ENCODE assay signal across 11 cellular contexts in genomic region chr4:2942532-2943363, GRCh38. TPM values are rescaled to one million over a fixed set of nuclear protein-coding genes. Genes with fewer than 3 reads are reported as not detected.
DNase-seq lines count a peak whose midpoint lies in the region; ATAC-seq and TF ChIP-seq lines count a peak whose summit lies in the region.
"Had no signal": no experiment of that assay in that cellular context is flagged by ENCODE, and none has a peak within 500 bp of the region (broad histone marks: within the 10 kb centered on the region; RNA-seq: fewer than 3 reads in every experiment).

No MANE protein-coding gene starts in this region.

- peak; percentile 14 to 20 for ATAC-seq in activated naive CD4-positive, alpha-beta T cell treated with anti-CD3 and anti-CD28 coated beads, Interleukin-2, amount 50 U/mL, for 72 hours
- ATAC-seq in lower lobe of right lung (peak; percentile 68 to 80), GM21423 (IDR thresholded peaks at IDR 0.05; ENCODE audit: unreplicated experiment) (no peak)

- no peak for TF ChIP-seq CTCF in lower lobe of right lung (IDR thresholded peaks at IDR 0.05)

- peak; percentile 22 for DNase-seq in stimulated activated naive CD4-positive, alpha-beta T cell treated with Interleukin-2 at 50 U/mL for 16 hours (lab: John Stamatoyannopoulos, UW)
- no peak for DNase-seq in stimulated activated naive CD4-positive, alpha-beta T cell (lab: John Stamatoyannopoulos, UW)
- DNase-seq in activated naive CD4-positive, alpha-beta T cell treated with anti-CD3 and anti-CD28 coated beads, Interleukin-2, amount 50 U/mL, for 72 hours (ENCODE audit: low spot score in 2 of 2), result peak in 1 of 2 donors; percentile 54
- DNase-seq in lower lobe of right lung (peak; percentile 78), RPMI8226 (no peak), GOT3 (lab: John Stamatoyannopoulos, UW) (no peak)
- DNase-seq: hypothalamus, SIG-M5 had no signal

- H3K27ac ChIP-seq in lower lobe of right lung (peak overlapping the region; percentile 18), urinary bladder (ENCODE audit: low read depth) (peak overlapping the region; percentile 33)

- H3K27me3 ChIP-seq in lower lobe of right lung (ENCODE audit: low read depth), result no peaks in the 10 kb centered on the region
- H3K27me3 ChIP-seq: dorsolateral prefrontal cortex had no signal

- H3K4me1 ChIP-seq in lower lobe of right lung (no peaks in the 10 kb centered on the region), urinary bladder (ENCODE audit: insufficient read depth) (no peaks in the 10 kb centered on the region)

- no peaks in the 10 kb centered on the region for H3K9me3 ChIP-seq in lower lobe of right lung

- peaks cover 26 to 29% of the 10 kb centered on the region in 2 donors for H3K36me3 Mint-ChIP-seq in activated naive CD4-positive, alpha-beta T cell treated with anti-CD3 and anti-CD28 coated beads, Interleukin-2, amount 50 U/mL, for 72 hours

- H3K36me3 ChIP-seq in lower lobe of right lung, result peaks cover 98% of the 10 kb centered on the region
- H3K36me3 ChIP-seq in urinary bladder (ENCODE audit: insufficient read depth), result peaks cover 10% of the 10 kb centered on the region

- no peaks in the 10 kb centered on the region for H3K9me3 Mint-ChIP-seq in activated naive CD4-positive, alpha-beta T cell treated with anti-CD3 and anti-CD28 coated beads, Interleukin-2, amount 50 U/mL, for 72 hours

- no peak overlapping the region for H3K4me3 ChIP-seq in lower lobe of right lung
- no peak overlapping the region for H3K4me3 ChIP-seq in urinary bladder (ENCODE audit: low read depth, low read length)
- H3K4me3 ChIP-seq: dorsolateral prefrontal cortex had no signal

- peak overlapping the region; percentile 91 to 93 for H3K27ac Mint-ChIP-seq in activated naive CD4-positive, alpha-beta T cell treated with anti-CD3 and anti-CD28 coated beads, Interleukin-2, amount 50 U/mL, for 72 hours

- intact Hi-C loops in lower lobe of right lung (cut with DNase I), result no loop called here

- 79% methylated on average over 31 of the region's 31 CpGs for WGBS in urinary bladder

RNA-seq across cellular contexts. Expression of gene NOP14, which starts 20.5 kb away (rescaled TPM):
- total RNA-seq in activated naive CD4-positive, alpha-beta T cell treated with anti-CD3 and anti-CD28 coated beads, Interleukin-2, amount 50 U/mL, for 72 hours, result 10 to 100 TPM; 62.9 to 77.1 TPM
- total RNA-seq in lower lobe of right lung (20.7 TPM), urinary bladder (11.3 TPM)
- 17.0 TPM for polyA plus RNA-seq in urinary bladder

RNA-seq across cellular contexts. Expression of gene GRK4, which starts 20.6 kb away (rescaled TPM):
- 1 to 10 TPM; 2.9 to 7.2 TPM for total RNA-seq in activated naive CD4-positive, alpha-beta T cell treated with anti-CD3 and anti-CD28 coated beads, Interleukin-2, amount 50 U/mL, for 72 hours
- 7.1 TPM for total RNA-seq in lower lobe of right lung
- total RNA-seq in urinary bladder, result 9.9 TPM
- 3.1 TPM for polyA plus RNA-seq in urinary bladder

Comparison
In these comparisons a context has a peak if more than half of its experiments do, and no peak if none do; other contexts are left out.
1. DNase-seq: peak in stimulated activated naive CD4-positive, alpha-beta T cell treated with Interleukin-2 at 50 U/mL for 16 hours (single experiment) and lower lobe of right lung (single experiment); none in stimulated activated naive CD4-positive, alpha-beta T cell (0 of 6), RPMI8226 (single experiment) and GOT3 (single experiment).